In the genomic region with DNA sequence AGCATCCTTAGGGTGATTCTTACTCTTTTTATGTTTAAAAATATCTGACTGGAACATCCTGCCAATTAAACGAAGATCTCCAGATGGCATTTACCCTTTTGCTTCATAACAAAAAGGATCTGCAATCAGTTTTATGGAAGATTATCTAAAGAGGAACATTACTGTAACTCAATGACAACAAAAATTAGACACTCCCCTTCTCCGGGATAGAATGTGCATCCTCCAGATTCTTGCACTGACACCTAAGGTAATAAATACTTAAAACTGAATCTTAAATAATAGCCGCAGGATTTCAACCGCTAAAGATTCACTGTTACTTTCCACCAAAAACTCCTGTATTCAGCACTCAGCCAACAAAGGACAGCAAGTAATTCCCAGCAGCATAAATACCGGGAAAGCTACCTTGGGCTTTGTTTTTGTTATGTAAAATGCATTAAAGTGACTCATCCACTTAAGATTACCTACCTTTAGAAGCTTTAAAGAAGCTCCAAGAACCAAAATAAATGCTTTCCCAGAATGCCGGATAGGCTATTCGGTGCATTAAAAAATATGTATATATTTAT, we compare ENCODE assay signal across 10 cellular contexts. TPM values are rescaled to one million over a fixed set of nuclear protein-coding genes. Genes with fewer than 3 reads are reported as not detected.
A peak's percentile ranks its signal among the peaks of the same experiment; 100 is the strongest.
DNase-seq lines count a peak whose midpoint lies in the region; ATAC-seq and TF ChIP-seq lines count a peak whose summit lies in the region.
"Had no signal": no experiment of that assay in that cellular context is flagged by ENCODE, and none has a peak within 500 bp of the region (broad histone marks: within the 10 kb centered on the region; RNA-seq: fewer than 3 reads in every experiment).

No MANE protein-coding gene starts in this region.

- peaks cover 18% of the 10 kb centered on the region for H3K4me1 Mint-ChIP-seq in chondrocyte (ENCODE audit: low read depth)

- H3K9ac ChIP-seq in HUES48 (ENCODE audit: low read depth, low read length): peak overlapping the region; percentile 85

- ATAC-seq in left colon: no peak

- H3K4me3 ChIP-seq in AG09309 (ENCODE audit: control insufficient read depth, low read depth, low read length) (peak overlapping the region; percentile 74), HUES48 (ENCODE audit: low read depth, low read length) (peak overlapping the region; percentile 82), muscle layer of duodenum (ENCODE audit: low read depth in 1 of 2, low read length in 2 of 2) (peak overlapping the region; percentile 82 to 86)

- H3K9me3 ChIP-seq in HUES48 (ENCODE audit: control insufficient read depth, insufficient read depth, low read length) (no peaks in the 10 kb centered on the region), muscle layer of duodenum (ENCODE audit: control insufficient read depth in 1 of 2, low read length in 2 of 2) (no peaks in the 10 kb centered on the region)
- H3K9me3 ChIP-seq: neutrophil had no signal

- no peaks in the 10 kb centered on the region for H3K36me3 Mint-ChIP-seq in chondrocyte (ENCODE audit: low read depth)

- no peaks in the 10 kb centered on the region for H3K9me3 Mint-ChIP-seq in chondrocyte (ENCODE audit: low read depth)

- H3K4me3 Mint-ChIP-seq in chondrocyte (ENCODE audit: unreplicated experiment): peak overlapping the region; percentile 84

- H3K36me3 ChIP-seq in HUES48 (ENCODE audit: control insufficient read depth, insufficient read depth, low read length) (no peaks in the 10 kb centered on the region), muscle layer of duodenum (ENCODE audit: control insufficient read depth in 1 of 2, insufficient read depth in 2 of 2, low read length in 2 of 2) (no peaks in the 10 kb centered on the region)
- H3K36me3 ChIP-seq: neutrophil had no signal

- H3K27ac ChIP-seq in HUES48 (ENCODE audit: low read depth, low read length): peak overlapping the region; percentile 89
- H3K27ac ChIP-seq in muscle layer of duodenum (ENCODE audit: low read length): no peak overlapping the region
- H3K27ac ChIP-seq: neutrophil had no signal

- H3K27ac Mint-ChIP-seq in chondrocyte (ENCODE audit: unreplicated experiment): no peak overlapping the region

- TF ChIP-seq CTCF in AG09309 (IDR thresholded peaks at IDR 0.05; ENCODE audit: control insufficient read depth, insufficient read depth, low read depth, low read length, missing control alignments) (no peak), chondrocyte (IDR thresholded peaks at IDR 0.05) (no peak)

- no peaks in the 10 kb centered on the region for H3K27me3 Mint-ChIP-seq in chondrocyte (ENCODE audit: low read depth)

- intact Hi-C loops in posterior vena cava (cut with DNase I): no loop called here
- intact Hi-C loops in left colon (cut with DNase I, micrococcal nuclease): no loop called here

- no peak for DNase-seq in AG09309 (ENCODE audit: low read depth)
- DNase-seq in chondrocyte (ENCODE audit: low spot score): no peak
- DNase-seq in inferior parietal cortex (ENCODE audit: extremely low spot score): no peak
- DNase-seq in stimulated activated CD4-positive, alpha-beta T cell treated with anti-CD3 and anti-CD28 coated beads, Interleukin-4, amount 100 ng/mL, for 1 hour: no peak
- DNase-seq in posterior vena cava (ENCODE audit: low spot score): no peak
- DNase-seq in left colon: no peak
- DNase-seq: activated CD8-positive, alpha-beta memory T cell treated with anti-CD3 and anti-CD28 coated beads, Interleukin-2, amount 50 U/mL, for 4 hours had no signal

- H3K4me1 ChIP-seq in HUES48 (ENCODE audit: control insufficient read depth, insufficient read depth, low read length): peaks cover 47% of the 10 kb centered on the region
- peaks cover 7% of the 10 kb centered on the region in 2 donors for H3K4me1 ChIP-seq in muscle layer of duodenum (ENCODE audit: control insufficient read depth in 1 of 2, insufficient read depth in 2 of 2, low read length in 2 of 2)

- peaks cover 10% of the 10 kb centered on the region; the same call in 1 of the 2 replicates for H3K27me3 ChIP-seq in HUES48 (ENCODE audit: control insufficient read depth, insufficient read depth, low read length)
- no peaks in the 10 kb centered on the region for H3K27me3 ChIP-seq in muscle layer of duodenum (ENCODE audit: low read depth, low read length)

RNA-seq across cellular contexts. Expression of a gene that starts 1.6 kb away (rescaled TPM):
- total RNA-seq in chondrocyte (28.6 to 32.9 TPM (median 31.3 TPM) in 3 replicates), posterior vena cava (10 to 100 TPM; 34.3 to 39.1 TPM), left colon (10 to 100 TPM in 1 of 2 donors, 1 to 10 TPM in 1; 2.5 to 10.9 TPM)
